Comparison of ENCODE assay signal across 8 cellular contexts in the genomic region with DNA sequence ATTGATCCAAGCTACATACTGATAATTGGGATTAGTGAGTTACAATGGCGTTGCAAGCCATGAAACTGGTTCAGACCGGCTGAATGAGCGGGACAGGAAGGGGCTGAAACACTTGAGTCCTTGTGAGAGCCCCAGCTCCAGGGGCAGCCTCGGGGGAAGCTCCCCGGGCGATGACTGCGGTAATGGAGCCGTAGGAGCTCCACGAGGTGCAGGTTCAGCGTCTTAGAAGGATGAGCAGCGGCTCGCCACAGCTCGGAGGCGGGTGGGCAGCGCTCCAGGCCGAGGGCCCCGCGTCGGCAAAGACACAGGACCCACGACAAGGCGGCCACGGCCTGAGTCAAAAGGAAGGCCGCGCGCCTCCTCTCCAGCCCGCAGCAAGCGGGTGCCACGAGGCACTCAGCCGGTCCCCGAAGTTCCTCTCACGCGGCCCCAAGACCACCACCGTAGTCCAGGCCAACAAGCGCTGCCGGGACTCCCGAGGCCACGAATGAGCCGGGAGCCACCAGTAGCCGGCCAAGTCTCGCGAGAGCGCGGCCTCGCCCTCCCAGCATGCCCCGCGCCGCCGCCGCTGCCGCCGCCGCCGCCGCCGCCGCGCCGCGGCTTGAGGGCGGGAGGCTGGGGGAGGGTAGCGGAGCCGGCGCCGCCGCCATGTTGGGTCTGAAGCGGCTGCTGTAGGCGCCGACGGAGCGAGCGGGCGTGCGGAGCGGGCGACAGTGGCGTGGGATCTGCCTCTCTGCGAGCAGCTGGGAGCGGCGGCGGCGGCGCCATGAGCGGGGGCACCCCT. TPM values are rescaled to one million over a fixed set of nuclear protein-coding genes. Genes with fewer than 3 reads are reported as not detected.
DNase-seq lines count a peak whose midpoint lies in the region; ATAC-seq and TF ChIP-seq lines count a peak whose summit lies in the region.

A gene (plus strand): TSS at position 628 of the 784 bp plus-strand sequence. CDS start 139 bp downstream, at position 767.

- H3K27ac ChIP-seq in cingulate gyrus (ENCODE audit: low read depth, low read length) (peak within 1 kb of the TSS; percentile 97), layer of hippocampus (ENCODE audit: low read depth, low read length) (peak within 1 kb of the TSS; percentile 98)

- TF ChIP-seq CTCF in AG09319 (IDR thresholded peaks at IDR 0.05; ENCODE audit: low read depth, low read length), result no peak

- DNase-seq in AG09319 (ENCODE audit: extremely low read depth, low read depth), result peak; percentile 78
- DNase-seq in NCI-H460 (ENCODE audit: extremely low read depth, low read depth), result peak; percentile 78
- peak; percentile 88 to 90 for DNase-seq in activated CD4-positive, alpha-beta T cell treated with anti-CD3 and anti-CD28 coated beads for 4 hours
- DNase-seq in stimulated activated CD4-positive, alpha-beta T cell treated with anti-CD3 and anti-CD28 coated beads, Interleukin-1b, Interleukin-23, amount 100 ng/mL, for 24 hours (ENCODE audit: low read depth in 4 of 4, low spot score in 1 of 4), result peak; percentile 68 to 85 (median 82)

- H3K27me3 ChIP-seq in layer of hippocampus (ENCODE audit: control insufficient read depth, insufficient read depth, low read length), result no peaks in the 10 kb centered on the region

- ATAC-seq in GM19025 (IDR thresholded peaks at IDR 0.05; ENCODE audit: low read depth, unreplicated experiment) (peak; percentile 72), HG03280 (IDR thresholded peaks at IDR 0.05; ENCODE audit: unreplicated experiment) (peak; percentile 75)

RNA-seq across cellular contexts. Expression of the gene that starts here (rescaled TPM):
- 63.8 and 67.3 TPM in 2 replicates for total RNA-seq in NCI-H460 (2014; rRNA removed; shearing (Covaris generic))
- polyA plus RNA-seq in NCI-H460 (2014; cell fraction: nucleus; rRNA removed), result 23.7 and 29.8 TPM in 2 replicates

Comparison
In these comparisons a context has a peak if more than half of its experiments do, and no peak if none do; other contexts are left out.
1. Peak in every context shown above with its lines: DNase-seq, ATAC-seq and H3K27ac ChIP-seq.